15 cellular contexts compared by ENCODE assay signal in the genomic region with DNA sequence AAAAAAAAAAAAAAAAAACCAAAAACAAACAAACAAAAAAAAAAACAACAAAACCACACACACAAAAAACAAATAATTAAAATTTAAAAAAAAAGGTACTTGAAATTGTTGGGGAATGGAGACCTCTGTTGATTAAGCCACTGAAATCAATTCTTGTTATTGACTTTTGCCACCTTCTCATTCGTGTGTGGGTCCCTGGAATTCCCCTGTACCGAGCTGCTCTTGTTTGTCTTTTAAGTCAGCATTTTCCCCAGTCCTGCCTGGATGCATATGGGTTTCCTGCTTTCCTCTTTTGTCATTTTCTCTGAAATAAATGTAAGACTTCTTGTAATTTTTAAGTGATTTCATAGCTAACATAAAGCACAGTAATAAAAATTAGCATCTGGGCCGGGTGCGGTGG. TPM values are rescaled to one million over a fixed set of nuclear protein-coding genes. Genes with fewer than 3 reads are reported as not detected.
DNase-seq lines count a peak whose midpoint lies in the region; ATAC-seq and TF ChIP-seq lines count a peak whose summit lies in the region.
"Had no signal": no experiment of that assay in that cellular context is flagged by ENCODE, and none has a peak within 500 bp of the region (broad histone marks: within the 10 kb centered on the region; RNA-seq: fewer than 3 reads in every experiment).

No MANE protein-coding gene starts in this region.

- no peaks in the 10 kb centered on the region for H3K9me3 ChIP-seq in CD4-positive, alpha-beta T cell (ENCODE audit: control insufficient read depth, low read length)
- H3K9me3 ChIP-seq: mucosa of descending colon, stomach had no signal

- no peaks in the 10 kb centered on the region for H3K9me3 Mint-ChIP-seq in CD4-positive, alpha-beta T cell
- no peaks in the 10 kb centered on the region for H3K9me3 Mint-ChIP-seq in activated CD4-positive, alpha-beta memory T cell treated with anti-CD3 and anti-CD28 coated beads for 36 hours

- in situ Hi-C loops in GM13976 (cut with MboI; ENCODE audit: low sequenced_read_pairs, unreplicated experiment) = no loop called here

- no peak for TF ChIP-seq CTCF in CD4-positive, alpha-beta T cell (IDR thresholded peaks at IDR 0.05)
- TF ChIP-seq CTCF in GM13976 (IDR thresholded peaks at IDR 0.05; ENCODE audit: borderline replicate concordance, control extremely low read depth, extremely low read depth, insufficient read depth, missing control alignments) = no peak

- H3K27me3 ChIP-seq in CD4-positive, alpha-beta T cell (ENCODE audit: control insufficient read depth, insufficient read depth, low read length) = no peaks in the 10 kb centered on the region
- H3K27me3 ChIP-seq: stomach had no signal

- H3K27ac Mint-ChIP-seq in CD4-positive, alpha-beta T cell = peak overlapping the region; percentile 59
- H3K27ac Mint-ChIP-seq in activated CD4-positive, alpha-beta memory T cell treated with anti-CD3 and anti-CD28 coated beads for 36 hours = peak overlapping the region; percentile 81

- no peaks in the 10 kb centered on the region for H3K27me3 Mint-ChIP-seq in CD4-positive, alpha-beta T cell
- H3K27me3 Mint-ChIP-seq in activated CD4-positive, alpha-beta memory T cell treated with anti-CD3 and anti-CD28 coated beads for 36 hours = no peaks in the 10 kb centered on the region

- H3K4me3 Mint-ChIP-seq in CD4-positive, alpha-beta T cell = no peak overlapping the region
- H3K4me3 Mint-ChIP-seq in activated CD4-positive, alpha-beta memory T cell treated with anti-CD3 and anti-CD28 coated beads for 36 hours = no peak overlapping the region

- intact Hi-C loops in CD4-positive, alpha-beta T cell (cut with DNase I, micrococcal nuclease) = loop anchor here in 1 of 2 experiments (2.0 to 5.0 kb wide), 2 partner anchors 43 to 267 kb away; a partner anchor contains a TSS
- intact Hi-C loops in activated CD4-positive, alpha-beta memory T cell treated with anti-CD3 and anti-CD28 coated beads for 36 hours (cut with micrococcal nuclease) = loop anchor here (5.0 kb wide), 1 partner anchor 43 kb away; no protein-coding TSS in a partner anchor
- intact Hi-C loops in posterior cingulate gyrus (cut with DNase I) = no loop called here

- CTCF ChIA-PET in CD4-positive, alpha-beta T cell (lab: Charles Lee) = interaction anchor here (0.8 to 1.9 kb wide), 3 partner anchors 46 to 316 kb away, joined by 3 to 13 read pairs (median 5); a partner anchor contains a TSS
- CTCF ChIA-PET in activated CD4-positive, alpha-beta memory T cell treated with anti-CD3 and anti-CD28 coated beads for 36 hours (lab: Charles Lee) = interaction anchor here (0.7 to 2.4 kb wide), 16 partner anchors 17 to 319 kb away, joined by 3 to 23 read pairs (median 4); no protein-coding TSS in a partner anchor

- POLR2A ChIA-PET in CD4-positive, alpha-beta T cell (lab: Charles Lee) = interaction anchor here (0.6 to 1.7 kb wide), 4 partner anchors 46 to 322 kb away, joined by 3 to 9 read pairs (median 6); a partner anchor contains a TSS
- POLR2A ChIA-PET in activated CD4-positive, alpha-beta memory T cell treated with anti-CD3 and anti-CD28 coated beads for 36 hours (lab: Charles Lee) = interaction anchor here (1.4 kb wide), 1 partner anchor 310 kb away, joined by 3 read pairs; no protein-coding TSS in a partner anchor

- peaks cover 71% of the 10 kb centered on the region for H3K36me3 Mint-ChIP-seq in CD4-positive, alpha-beta T cell (ENCODE audit: low read depth)
- H3K36me3 Mint-ChIP-seq in activated CD4-positive, alpha-beta memory T cell treated with anti-CD3 and anti-CD28 coated beads for 36 hours = peaks cover 19% of the 10 kb centered on the region

- peak overlapping the region; percentile 25 for H3K27ac ChIP-seq in CD4-positive, alpha-beta T cell (ENCODE audit: low read depth, low read length)

- H3K4me1 Mint-ChIP-seq in CD4-positive, alpha-beta T cell (ENCODE audit: low read depth) = peaks cover 69% of the 10 kb centered on the region
- peaks cover 52% of the 10 kb centered on the region for H3K4me1 Mint-ChIP-seq in activated CD4-positive, alpha-beta memory T cell treated with anti-CD3 and anti-CD28 coated beads for 36 hours (ENCODE audit: low read depth)

- DNase-seq in CD4-positive, alpha-beta T cell = no peak
- DNase-seq in GM13976 (ENCODE audit: low spot score) (peak; percentile 29), lung microvascular endothelial cell (ENCODE audit: low read depth in 2 of 2) (peak; percentile 38 to 49), NCI-H345 treated with DMSO at 0.1 percent for 48 hours (lab: John Stamatoyannopoulos, UW; ENCODE audit: unreplicated experiment) (no peak), posterior cingulate gyrus (no peak), amniotic stem cell (lab: John Stamatoyannopoulos, UW) (no peak)
- no peak for DNase-seq in activated CD4-positive, alpha-beta memory T cell treated with anti-CD3 and anti-CD28 coated beads for 36 hours
- DNase-seq: aorta; mucosa of descending colon; NCI-H1417; NCI-H526 treated with DMSO at 0.1 percent for 48 hours; stimulated activated CD4-positive, alpha-beta T cell treated with anti-CD3 and anti-CD28 coated beads, Interleukin-4, amount 100 ng/mL, for 1 hour; stomach; T1000 had no signal

- ATAC-seq in CD4-positive, alpha-beta T cell (ENCODE audit: poor library complexity) = peak; percentile 37
- no peak for ATAC-seq in HG02798 (IDR thresholded peaks at IDR 0.05; ENCODE audit: poor library complexity, unreplicated experiment)
- ATAC-seq: mucosa of descending colon had no signal

RNA-seq across cellular contexts. Expression of a gene that starts 45.5 kb away (rescaled TPM):
- 100 to 1,000 TPM; 136 to 137 TPM for total RNA-seq in CD4-positive, alpha-beta T cell
- 10 to 100 TPM; 94.1 to 98.5 TPM for total RNA-seq in activated CD4-positive, alpha-beta memory T cell treated with anti-CD3 and anti-CD28 coated beads for 36 hours
- 35.5 and 50.4 TPM in 2 replicates for total RNA-seq in lung microvascular endothelial cell

Comparison
In these comparisons a context has a peak if more than half of its experiments do, and no peak if none do; other contexts are left out.
1. DNase-seq: peak in GM13976 (single experiment) and lung microvascular endothelial cell (2 of 2); none in CD4-positive, alpha-beta T cell (0 of 10), activated CD4-positive, alpha-beta memory T cell treated with anti-CD3 and anti-CD28 coated beads for 36 hours (single experiment), NCI-H345 treated with DMSO at 0.1 percent for 48 hours (single experiment), posterior cingulate gyrus (0 of 10) and amniotic stem cell (single experiment).